ENCODE assay signal across 8 cellular contexts in genomic region chr10:30671011-30671616, GRCh38. TPM values are rescaled to one million over a fixed set of nuclear protein-coding genes. Genes with fewer than 3 reads are reported as not detected.
DNase-seq lines count a peak whose midpoint lies in the region; ATAC-seq and TF ChIP-seq lines count a peak whose summit lies in the region.

No MANE protein-coding gene starts in this region.

- H3K9me2 ChIP-seq in OCI-LY1 (ENCODE audit: low read depth, low read length), result no peaks in the 10 kb centered on the region

- H3K27me3 ChIP-seq in cardiac muscle cell (no peaks in the 10 kb centered on the region), OCI-LY1 (ENCODE audit: insufficient read depth, low read length) (no peaks in the 10 kb centered on the region), skeletal muscle tissue (ENCODE audit: control insufficient read depth in 3 of 3, insufficient read depth in 3 of 3, low read length in 3 of 3) (no peaks in the 10 kb centered on the region)

- H3K36me3 ChIP-seq in cardiac muscle cell, result no peaks in the 10 kb centered on the region
- H3K36me3 ChIP-seq in OCI-LY1 (ENCODE audit: insufficient read depth, low read length), result no peaks in the 10 kb centered on the region
- H3K36me3 ChIP-seq in skeletal muscle tissue (ENCODE audit: control insufficient read depth in 3 of 3, insufficient read depth in 3 of 3, low read length in 3 of 3), result no peaks in the 10 kb centered on the region

- H2AFZ ChIP-seq in OCI-LY1 (ENCODE audit: low read length), result no peak overlapping the region

- intact Hi-C loops in cardiac septum (cut with DNase I), result no loop called here

- no peaks in the 10 kb centered on the region for H3F3A ChIP-seq in OCI-LY1 (ENCODE audit: insufficient read depth, low read length)

- H3K4me3 ChIP-seq in cardiac muscle cell (no peak overlapping the region), OCI-LY1 (ENCODE audit: low read depth, low read length, poor library complexity, severe bottlenecking) (no peak overlapping the region), astrocyte of the cerebellum (ENCODE audit: low read depth, low read length) (no peak overlapping the region), skeletal muscle tissue (ENCODE audit: low read length in 3 of 3) (peak overlapping the region in 2 of 3 donors; percentile 9 to 64)

- H3K9me3 ChIP-seq in cardiac muscle cell (ENCODE audit: low read depth) (no peaks in the 10 kb centered on the region), OCI-LY1 (ENCODE audit: low read length) (no peaks in the 10 kb centered on the region), skeletal muscle tissue (ENCODE audit: control insufficient read depth in 3 of 3, low read length in 3 of 3) (no peaks in the 10 kb centered on the region)

- ATAC-seq in HG02763 (IDR thresholded peaks at IDR 0.05; ENCODE audit: unreplicated experiment), result no peak

- TF ChIP-seq CTCF in cardiac muscle cell (IDR thresholded peaks at IDR 0.05; ENCODE audit: low read depth, low read length) (peak; percentile 73), OCI-LY1 (IDR thresholded peaks at IDR 0.05; ENCODE audit: low read length) (peak; percentile 62), astrocyte of the cerebellum (IDR thresholded peaks at IDR 0.05; ENCODE audit: low read depth, low read length, missing control alignments) (peak; percentile 79)

- H3K27ac ChIP-seq in cardiac muscle cell (no peak overlapping the region), OCI-LY1 (ENCODE audit: low read depth, low read length, poor library complexity, severe bottlenecking) (no peak overlapping the region), skeletal muscle tissue (ENCODE audit: low read depth, low read length) (no peak overlapping the region)

- H3K9ac ChIP-seq in OCI-LY1 (ENCODE audit: low read length) (no peak overlapping the region), skeletal muscle tissue (ENCODE audit: low read depth in 1 of 3, low read length in 3 of 3) (peak overlapping the region in 1 of 3 donors; percentile 27)

- no peak overlapping the region for H3K4me2 ChIP-seq in OCI-LY1 (ENCODE audit: low read length)

- DNase-seq in cardiac muscle cell (ENCODE audit: low read depth in 1 of 2, low spot score in 1 of 2) (peak; percentile 72 to 88), cardiac septum (ENCODE audit: low spot score) (no peak), HuH-7 (ENCODE audit: low spot score) (peak; percentile 60), astrocyte of the cerebellum (ENCODE audit: low read depth) (peak; percentile 70), iPS DF 4.7 (ENCODE audit: extremely low read depth, low spot score) (peak; percentile 89)

- H3K79me2 ChIP-seq in OCI-LY1 (ENCODE audit: insufficient read depth, low read length), result no peaks in the 10 kb centered on the region

- in situ Hi-C loops in astrocyte of the cerebellum (cut with HindIII; ENCODE audit: low sequenced_read_pairs), result no loop called here

- no peaks in the 10 kb centered on the region for H4K20me1 ChIP-seq in OCI-LY1 (ENCODE audit: insufficient read depth, low read length)

- H3K4me1 ChIP-seq in cardiac muscle cell (ENCODE audit: low read depth) (no peaks in the 10 kb centered on the region), OCI-LY1 (ENCODE audit: insufficient read depth, low read length, severe bottlenecking) (no peaks in the 10 kb centered on the region), skeletal muscle tissue (ENCODE audit: control insufficient read depth in 3 of 3, insufficient read depth in 3 of 3, low read length in 3 of 3) (peaks cover 0 to 4% (median 0%) of the 10 kb centered on the region in 3 donors)

RNA-seq across cellular contexts. Expression of gene LYZL2, which starts 41.6 kb away (rescaled TPM):
- total RNA-seq in cardiac muscle cell (not detected in 2 replicates), cardiac septum (not detected), skeletal muscle tissue (not detected)
- not detected in 2 replicates for polyA plus RNA-seq in cardiac muscle cell

Comparison
In these comparisons a context has a peak if more than half of its experiments do, and no peak if none do; other contexts are left out.
1. H3K4me3 ChIP-seq: peak in skeletal muscle tissue (2 of 3); none in cardiac muscle cell (single experiment), OCI-LY1 (single experiment) and astrocyte of the cerebellum (single experiment).
2. Peak in every context shown above with its lines, with median percentiles within 50 percentile points of each other: CTCF ChIP-seq.